In the genomic region with DNA sequence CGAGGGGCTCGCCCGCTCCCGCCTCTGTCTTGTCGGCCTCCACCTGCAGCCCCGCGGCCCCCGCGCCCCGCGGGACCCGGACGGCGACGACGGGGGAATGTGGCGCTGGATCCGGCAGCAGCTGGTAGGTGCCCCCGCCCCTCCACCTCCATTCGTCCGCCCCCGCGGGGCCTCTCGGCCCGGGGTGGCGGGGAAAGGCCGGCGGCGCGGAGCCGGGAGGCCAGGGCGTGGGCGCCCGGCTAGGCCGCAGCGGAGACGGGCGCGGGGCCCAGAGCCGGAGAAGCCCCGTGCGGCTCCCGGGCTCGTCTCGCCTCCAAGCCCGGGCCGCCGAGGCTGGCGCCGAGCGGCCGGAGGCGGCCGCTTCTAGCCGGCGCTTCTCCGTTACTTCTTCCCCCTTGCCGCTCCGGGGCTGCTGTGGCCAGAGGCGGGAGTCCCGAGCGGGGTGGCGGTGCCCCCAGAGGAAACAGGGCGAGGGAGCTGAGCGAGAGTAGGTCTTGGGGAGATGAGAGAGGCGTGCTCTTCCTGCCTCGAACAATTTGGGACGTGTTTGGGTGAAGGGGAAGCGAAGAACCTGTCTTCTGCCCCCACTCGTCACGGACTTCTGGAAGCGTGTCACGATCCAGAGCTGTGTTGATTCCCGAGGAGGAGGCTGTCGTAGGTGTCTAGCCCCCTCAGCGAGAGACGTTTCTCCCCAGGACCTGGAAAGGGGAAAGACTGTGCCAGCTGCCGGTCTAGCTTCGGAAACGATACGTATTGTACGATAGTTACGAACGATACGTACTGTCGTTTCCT, we compare ENCODE assay signal across 8 cellular contexts.
DNase-seq lines count a peak whose midpoint lies in the region; ATAC-seq and TF ChIP-seq lines count a peak whose summit lies in the region.

No MANE protein-coding gene starts in this region.

- peak overlapping the region; percentile 94 for H3K4me3 Mint-ChIP-seq in nephron progenitor cell

- no peaks in the 10 kb centered on the region for H3K9me3 Mint-ChIP-seq in nephron progenitor cell

- no peaks in the 10 kb centered on the region for H3K36me3 ChIP-seq in OCI-LY3 (replicated peaks; ENCODE audit: low read depth, low read length)

- peak overlapping the region; percentile 43; the same call in 1 of the 2 replicates for H2AFZ ChIP-seq in OCI-LY3 (ENCODE audit: low read depth, low read length)

- H3K9ac ChIP-seq in OCI-LY3 (ENCODE audit: low read length) = peak overlapping the region; percentile 89

- peak overlapping the region; percentile 86 for H3K27ac Mint-ChIP-seq in nephron progenitor cell

- TF ChIP-seq CTCF in OCI-LY3 (IDR thresholded peaks at IDR 0.05; ENCODE audit: low read depth, low read length) (no peak), nephron progenitor cell (IDR thresholded peaks at IDR 0.05) (no peak)

- H3K4me2 ChIP-seq in OCI-LY3 (ENCODE audit: low read length) = peak overlapping the region; percentile 87

- ATAC-seq in GM18907 (IDR thresholded peaks at IDR 0.05; ENCODE audit: unreplicated experiment) (peak; percentile 39), HG03108 (IDR thresholded peaks at IDR 0.05; ENCODE audit: unreplicated experiment) (peak; percentile 25)

- peaks cover 9% of the 10 kb centered on the region; the same call in 1 of the 2 replicates for H4K20me1 ChIP-seq in OCI-LY3 (ENCODE audit: insufficient read depth, low read length)

- peaks cover 7% of the 10 kb centered on the region for H3K27me3 Mint-ChIP-seq in nephron progenitor cell (ENCODE audit: low read depth, poor library complexity)

- H3K27ac ChIP-seq in OCI-LY3 (ENCODE audit: low read length) = peak overlapping the region; percentile 61
- H3K27ac ChIP-seq in substantia nigra (ENCODE audit: low read depth, low read length, poor library complexity, severe bottlenecking) = peak overlapping the region; percentile 78

- H3K4me1 ChIP-seq in OCI-LY3 (ENCODE audit: low read length) = peaks cover 25% of the 10 kb centered on the region

- H3K79me2 ChIP-seq in OCI-LY3 (ENCODE audit: low read length) = peaks cover 52% of the 10 kb centered on the region

- DNase-seq in AG20443 (ENCODE audit: low spot score) = peak; percentile 80
- peak; percentile 23 for DNase-seq in activated T-helper 1 cell treated with Interleukin-2 at 50 U/mL for 16 hours (ENCODE audit: low read depth)
- DNase-seq in fibroblast of peridontal ligament (ENCODE audit: extremely low read depth) = peak; percentile 39
- DNase-seq in nephron progenitor cell = no peak
- peak in 39 of 49 donors; percentile 3 to 75 (median 35) for DNase-seq in substantia nigra (lab: John Stamatoyannopoulos, UW)

- H3K4me1 Mint-ChIP-seq in nephron progenitor cell = peaks cover 22% of the 10 kb centered on the region

- H3K27me3 ChIP-seq in OCI-LY3 (ENCODE audit: low read depth, low read length) = no peaks in the 10 kb centered on the region

- peak overlapping the region; percentile 87 for H3K4me3 ChIP-seq in OCI-LY3 (ENCODE audit: low read length)

- no peaks in the 10 kb centered on the region for H3K9me3 ChIP-seq in OCI-LY3 (ENCODE audit: insufficient read depth, low read length)

- peaks cover 4% of the 10 kb centered on the region for H3K36me3 Mint-ChIP-seq in nephron progenitor cell (ENCODE audit: low read depth)
